Comparison of ENCODE assay signal across 33 cellular contexts in the genomic region with DNA sequence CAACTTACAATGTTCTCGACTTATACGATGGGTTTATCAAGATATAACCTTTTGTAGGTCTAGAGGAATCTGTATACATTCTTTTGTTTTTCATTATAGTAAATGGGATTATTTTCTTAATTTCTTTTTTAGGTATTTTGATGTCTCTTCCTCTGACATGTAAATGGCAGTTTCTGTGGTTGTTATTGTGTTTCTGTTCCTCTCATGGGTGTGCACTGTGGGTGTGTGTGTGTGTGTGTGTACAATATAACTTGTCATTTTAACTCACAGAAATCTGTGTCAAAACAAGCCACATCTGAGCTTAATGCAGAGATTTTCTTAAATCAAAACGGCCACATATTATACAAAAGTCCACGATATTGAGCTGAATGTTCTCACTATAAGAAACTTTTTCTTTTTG.
"Had no signal": no experiment of that assay in that cellular context is flagged by ENCODE, and none has a peak within 500 bp of the region (broad histone marks: within the 10 kb centered on the region; RNA-seq: fewer than 3 reads in every experiment).

No MANE protein-coding gene starts in this region.

- H3K4me3 ChIP-seq: adrenal gland, body of pancreas, breast epithelium, colonic mucosa had no signal

- ATAC-seq: activated CD8-positive, alpha-beta T cell treated with anti-CD3 and anti-CD28 coated beads for 36 hours; activated naive CD4-positive, alpha-beta T cell treated with anti-CD3 and anti-CD28 coated beads, Interleukin-2, amount 50 U/mL, for 72 hours; activated T-cell treated with anti-CD3 and anti-CD28 coated beads, Interleukin-2, amount 50 U/mL, for 4 hours; activated T-cell treated with anti-CD3 and anti-CD28 coated beads, Interleukin-2, amount 50 U/mL, for 72 hours; activated T-helper 17 cell treated with anti-CD3 and anti-CD28 coated beads, Interleukin-2, amount 50 U/mL, for 72 hours; body of pancreas had no signal

- H3K9me3 ChIP-seq: adrenal gland, body of pancreas, breast epithelium, colonic mucosa had no signal

- FAIRE-seq: astrocyte had no signal

- H3K36me3 ChIP-seq: adrenal gland, brain microvascular endothelial cell, breast epithelium, colonic mucosa had no signal

- H3K4me1 ChIP-seq: adrenal gland, body of pancreas, breast epithelium, colonic mucosa had no signal

- H3K27me3 ChIP-seq: adrenal gland, body of pancreas, brain microvascular endothelial cell, breast epithelium, colonic mucosa had no signal

- H3K27ac ChIP-seq: adrenal gland, body of pancreas, brain microvascular endothelial cell, breast epithelium, colonic mucosa, VCaP had no signal

- DNase-seq: activated B cell treated with CpG ODN at 0.5 μM for 24 hours; activated CD4-positive, alpha-beta memory T cell treated with anti-CD3 and anti-CD28 coated beads for 36 hours; activated CD4-positive, alpha-beta T cell treated with anti-CD3 and anti-CD28 coated beads for 4 hours; activated CD4-positive, alpha-beta T cell treated with anti-CD3 and anti-CD28 coated beads, Interleukin-2, amount 10 ng/mL, durations not matched to agents 24 days and 14 days; activated CD4-positive, alpha-beta T cell treated with anti-CD3 and anti-CD28 coated beads, Interleukin-2, amount 50 U/mL, for 1 hour; activated CD4-positive, alpha-beta T cell treated with anti-CD3 and anti-CD28 coated beads, Interleukin-2, amount 50 U/mL, for 4 hours; activated CD4-positive, CD25-positive, alpha-beta regulatory T cell treated with anti-CD3 and anti-CD28 coated beads, Interleukin-2, amount 50 U/mL, for 72 hours; activated CD8-positive, alpha-beta memory T cell treated with anti-CD3 and anti-CD28 coated beads, Interleukin-2, amount 50 U/mL, for 4 hours; activated CD8-positive, alpha-beta T cell treated with anti-CD3 and anti-CD28 coated beads for 36 hours; activated effector memory CD4-positive, alpha-beta T cell treated with anti-CD3 and anti-CD28 coated beads, Interleukin-2, amount 50 U/mL, for 16 hours; activated gamma-delta T cell treated with Interleukin-2 at 50 U/mL for 16 hours; activated naive CD4-positive, alpha-beta T cell; activated naive CD4-positive, alpha-beta T cell treated with anti-CD3 and anti-CD28 coated beads for 36 hours; activated naive CD4-positive, alpha-beta T cell treated with anti-CD3 and anti-CD28 coated beads, Interleukin-2, amount 50 U/mL, for 16 hours; activated naive CD8-positive, alpha-beta T cell treated with anti-CD3 and anti-CD28 coated beads for 36 hours; activated T-cell treated with anti-CD3 and anti-CD28 coated beads for 4 hours; activated T-cell treated with anti-CD3 and anti-CD28 coated beads, Interleukin-2, amount 50 U/mL, for 1 hour; activated T-cell treated with anti-CD3 and anti-CD28 coated beads, Interleukin-2, amount 50 U/mL, for 4 hours; activated T-cell treated with anti-CD3 and anti-CD28 coated beads, Interleukin-2, amount 50 U/mL, for 72 hours; adrenal gland; amniotic stem cell; aorta; body of pancreas; brain microvascular endothelial cell; central memory CD4-positive, alpha-beta T cell; colonic mucosa; T-helper 2 cell; T-helper 9 cell had no signal
